10 cellular contexts compared by ENCODE assay signal in the genomic region with DNA sequence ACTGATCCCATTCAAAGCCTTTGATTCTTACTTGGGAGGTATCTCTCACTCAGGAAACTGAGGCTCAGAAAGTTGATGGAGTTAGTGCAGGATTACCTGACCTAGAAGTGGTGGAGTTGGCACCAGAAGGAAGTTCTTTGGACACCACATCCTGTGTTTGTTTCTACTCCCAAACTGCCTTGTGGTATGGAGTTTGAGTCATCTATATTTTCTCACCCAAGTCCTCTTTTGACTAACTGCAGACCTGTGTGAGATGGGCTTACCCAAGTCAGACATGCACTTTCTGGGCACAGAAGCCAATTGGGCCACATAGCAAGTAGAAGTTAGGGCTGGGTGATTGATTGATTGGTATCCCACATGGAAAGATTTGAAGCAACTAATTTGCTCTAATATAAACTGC. TPM values are rescaled to one million over a fixed set of nuclear protein-coding genes. Genes with fewer than 3 reads are reported as not detected.
DNase-seq lines count a peak whose midpoint lies in the region; ATAC-seq, FAIRE-seq and TF ChIP-seq lines count a peak whose summit lies in the region.
"Had no signal": no experiment of that assay in that cellular context is flagged by ENCODE, and none has a peak within 500 bp of the region (broad histone marks: within the 10 kb centered on the region; RNA-seq: fewer than 3 reads in every experiment).

No MANE protein-coding gene starts in this region.

- H3K27ac ChIP-seq in DND-41 (ENCODE audit: low read length): peak overlapping the region; percentile 73
- peak overlapping the region; percentile 35 for H3K27ac ChIP-seq in RWPE2 (ENCODE audit: poor library complexity, severe bottlenecking)
- H3K27ac ChIP-seq in PC-9: no peak overlapping the region

- intact Hi-C loops in PC-9 (cut with micrococcal nuclease; ENCODE audit: unreplicated experiment): no loop called here

- no peaks in the 10 kb centered on the region for H3K79me2 ChIP-seq in DND-41 (ENCODE audit: insufficient read depth, low read length)
- H3K79me2 ChIP-seq in PC-9 (ENCODE audit: low read depth): no peaks in the 10 kb centered on the region

- no peaks in the 10 kb centered on the region for H3F3A ChIP-seq in PC-9 (ENCODE audit: insufficient read depth, low read depth)

- in situ Hi-C loops in GM13976 (cut with MboI; ENCODE audit: low sequenced_read_pairs, unreplicated experiment): no loop called here

- no peak for TF ChIP-seq POLR2A in H54 (IDR thresholded peaks at IDR 0.05; ENCODE audit: low read depth, low read length)

- CTCF ChIA-PET in PC-9 (lab: Charles Lee): no interaction called here

- H3K4me2 ChIP-seq in DND-41 (ENCODE audit: insufficient read depth, low read length) (peak overlapping the region; percentile 10), PC-9 (no peak overlapping the region)

- H3K4me3 ChIP-seq in DND-41 (ENCODE audit: low read depth in 1 of 2, low read length in 2 of 2) (no peak overlapping the region), RWPE2 (ENCODE audit: severe bottlenecking) (no peak overlapping the region), fibroblast of mammary gland (ENCODE audit: control insufficient read depth, low read depth, low read length) (no peak overlapping the region), PC-9 (no peak overlapping the region)

- H4K20me1 ChIP-seq in DND-41 (ENCODE audit: insufficient read depth, low read length): no peaks in the 10 kb centered on the region
- H4K20me1 ChIP-seq in PC-9 (ENCODE audit: insufficient read depth): no peaks in the 10 kb centered on the region

- no peaks in the 10 kb centered on the region for H3K27me3 ChIP-seq in DND-41 (ENCODE audit: insufficient read depth, low read length, poor library complexity)
- no peaks in the 10 kb centered on the region for H3K27me3 ChIP-seq in RWPE2 (ENCODE audit: insufficient read depth, poor library complexity, severe bottlenecking)
- H3K27me3 ChIP-seq in PC-9 (ENCODE audit: insufficient read depth, low read depth): no peaks in the 10 kb centered on the region

- H3K9me2 ChIP-seq in PC-9 (ENCODE audit: insufficient read depth): no peaks in the 10 kb centered on the region

- ATAC-seq in DND-41 (ENCODE audit: insufficient read depth, low read depth): peak; percentile 89
- ATAC-seq in RWPE2 (ENCODE audit: low read depth): peak; percentile 62

- DNase-seq in DND-41 (peak; percentile 64), H54 (ENCODE audit: insufficient read length, low spot score) (peak; percentile 8), RWPE2 (ENCODE audit: low spot score) (no peak), fibroblast of mammary gland (ENCODE audit: low read depth) (peak; percentile 85), PC-9 (no peak), GM13976 (ENCODE audit: low spot score) (no peak), cerebellar nuclear complex (lab: John Stamatoyannopoulos, UW) (no peak), NCI-H2081 treated with DMSO at 0.1 percent for 48 hours (lab: John Stamatoyannopoulos, UW) (no peak)

- BruUV-seq in PC-9 (replicated peaks; lab: Mats Ljungman, UMichigan): no TSS peak

- H3K4me1 ChIP-seq in DND-41 (ENCODE audit: insufficient read depth, low read length): peaks cover 36% of the 10 kb centered on the region
- H3K4me1 ChIP-seq in RWPE2 (ENCODE audit: insufficient read depth, poor library complexity, severe bottlenecking): peaks cover 19% of the 10 kb centered on the region
- H3K4me1 ChIP-seq in PC-9 (replicated peaks; ENCODE audit: insufficient read depth): no peaks in the 10 kb centered on the region

- H3K36me3 ChIP-seq in DND-41 (ENCODE audit: insufficient read depth, low read length) (no peaks in the 10 kb centered on the region; the same call in 1 of the 2 replicates), RWPE2 (ENCODE audit: low read depth) (no peaks in the 10 kb centered on the region), PC-9 (ENCODE audit: low read depth) (no peaks in the 10 kb centered on the region)

- H2AFZ ChIP-seq in DND-41 (ENCODE audit: low read depth, low read length) (peak overlapping the region; percentile 3), PC-9 (no peak overlapping the region)

- peak overlapping the region; percentile 38 for H3K9ac ChIP-seq in DND-41 (ENCODE audit: low read depth, low read length)

- POLR2A ChIA-PET in PC-9 (lab: Charles Lee; ENCODE audit: unreplicated experiment): no interaction called here

- peak; percentile 90 for FAIRE-seq in H54 (lab: Jason Lieb, UNC)
- FAIRE-seq: colon, G401.6 had no signal

- H3K9me3 ChIP-seq in DND-41 (ENCODE audit: insufficient read depth, low read length, severe bottlenecking) (no peaks in the 10 kb centered on the region), RWPE2 (ENCODE audit: severe bottlenecking) (no peaks in the 10 kb centered on the region), PC-9 (ENCODE audit: insufficient read depth, low read depth) (no peaks in the 10 kb centered on the region)

- TF ChIP-seq CTCF in DND-41 (IDR thresholded peaks at IDR 0.05; ENCODE audit: borderline replicate concordance, extremely low read depth, low read length, poor library complexity, severe bottlenecking): no peak
- no peak for TF ChIP-seq CTCF in RWPE2 (IDR thresholded peaks at IDR 0.05; ENCODE audit: poor library complexity, severe bottlenecking)
- TF ChIP-seq CTCF in fibroblast of mammary gland (conservative IDR thresholded peaks at IDR 0.05; ENCODE audit: control insufficient read depth, insufficient read depth, low read depth, low read length): no peak
- no peak for TF ChIP-seq CTCF in PC-9 (conservative IDR thresholded peaks at IDR 0.05)
- no peak for TF ChIP-seq CTCF in GM13976 (IDR thresholded peaks at IDR 0.05; ENCODE audit: borderline replicate concordance, control extremely low read depth, extremely low read depth, insufficient read depth, missing control alignments)

RNA-seq across cellular contexts. Expression of a gene that starts 36.1 kb away (rescaled TPM):
- 17.8 and 22.5 TPM in 2 replicates for total RNA-seq in PC-9 (2021)

Comparison
In these comparisons a context has a peak if more than half of its experiments do, and no peak if none do; other contexts are left out.
1. DNase-seq: peak in DND-41 (single experiment), H54 (single experiment) and fibroblast of mammary gland (single experiment); none in RWPE2 (single experiment), PC-9 (0 of 2), GM13976 (single experiment), cerebellar nuclear complex (0 of 2) and NCI-H2081 treated with DMSO at 0.1 percent for 48 hours (single experiment).